ENCODE assay signal across 2 cellular contexts in the genomic region with DNA sequence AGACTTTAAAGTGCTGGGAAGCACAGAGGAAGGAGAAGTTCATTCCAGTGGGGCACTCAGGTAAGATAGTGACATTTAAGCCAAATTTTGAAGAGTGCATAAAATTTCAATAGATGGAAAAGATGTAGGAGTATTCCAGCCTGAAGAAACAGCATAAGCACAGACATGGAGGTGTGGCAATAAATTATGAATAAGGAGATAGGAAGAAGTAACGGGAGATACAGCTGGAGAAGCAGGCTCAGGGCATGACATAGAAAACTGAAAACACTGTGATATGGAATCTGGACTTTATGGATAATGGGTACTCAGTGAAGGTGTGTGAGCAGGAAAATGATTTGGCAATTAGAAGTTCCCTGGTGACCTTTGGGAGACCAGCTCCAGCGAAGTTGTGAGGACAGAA.
TF ChIP-seq lines count a peak whose summit lies in the region.

No MANE protein-coding gene starts in this region.

TF ChIP-seq in SK-N-SH, 30 proteins besides CTCF, POLR2A, EP300 and RAD21 (continued from another document):
- TF ChIP-seq, protein P1, sequence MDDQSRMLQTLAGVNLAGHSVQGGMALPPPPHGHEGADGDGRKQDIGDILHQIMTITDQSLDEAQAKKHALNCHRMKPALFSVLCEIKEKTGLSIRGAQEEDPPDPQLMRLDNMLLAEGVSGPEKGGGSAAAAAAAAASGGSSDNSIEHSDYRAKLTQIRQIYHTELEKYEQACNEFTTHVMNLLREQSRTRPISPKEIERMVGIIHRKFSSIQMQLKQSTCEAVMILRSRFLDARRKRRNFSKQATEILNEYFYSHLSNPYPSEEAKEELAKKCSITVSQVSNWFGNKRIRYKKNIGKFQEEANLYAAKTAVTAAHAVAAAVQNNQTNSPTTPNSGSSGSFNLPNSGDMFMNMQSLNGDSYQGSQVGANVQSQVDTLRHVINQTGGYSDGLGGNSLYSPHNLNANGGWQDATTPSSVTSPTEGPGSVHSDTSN (IDR thresholded peaks at IDR 0.05), result no peak
- TF ChIP-seq JUND (IDR thresholded peaks at IDR 0.05) (no peak), FOXM1 (IDR thresholded peaks at IDR 0.05; ENCODE audit: low read depth) (no peak), USF2 (IDR thresholded peaks at IDR 0.05; ENCODE audit: borderline replicate concordance, low read depth, low read length) (no peak), MAX (IDR thresholded peaks at IDR 0.05; ENCODE audit: low read depth) (no peak), NFIC (IDR thresholded peaks at IDR 0.05; ENCODE audit: borderline replicate concordance) (no peak), FOXJ3 (CRISPR knock-in tag; IDR thresholded peaks at IDR 0.05) (no peak), RXRA (IDR thresholded peaks at IDR 0.05; ENCODE audit: borderline replicate concordance, low read depth) (no peak), EZH2phosphoT487 (IDR thresholded peaks at IDR 0.05; ENCODE audit: borderline replicate concordance, low read depth) (no peak), SIN3A (IDR thresholded peaks at IDR 0.05; ENCODE audit: borderline replicate concordance, low read depth, low read length) (no peak), MEF2A (IDR thresholded peaks at IDR 0.05; ENCODE audit: borderline replicate concordance, low read depth) (no peak), NRF1 (IDR thresholded peaks at IDR 0.05; ENCODE audit: low read depth, low read length) (no peak)

TF ChIP-seq in SK-N-SH treated with all-trans-retinoic acid at 6 μM for 48 hours, 23 proteins besides CTCF, POLR2A, EP300 and RAD21 (continued from another document):
- TF ChIP-seq PATZ1 (CRISPR knock-in tag; IDR thresholded peaks at IDR 0.05; ENCODE audit: borderline replicate concordance), result no peak
